ENCODE assay signal across 1 cellular context in the genomic region with DNA sequence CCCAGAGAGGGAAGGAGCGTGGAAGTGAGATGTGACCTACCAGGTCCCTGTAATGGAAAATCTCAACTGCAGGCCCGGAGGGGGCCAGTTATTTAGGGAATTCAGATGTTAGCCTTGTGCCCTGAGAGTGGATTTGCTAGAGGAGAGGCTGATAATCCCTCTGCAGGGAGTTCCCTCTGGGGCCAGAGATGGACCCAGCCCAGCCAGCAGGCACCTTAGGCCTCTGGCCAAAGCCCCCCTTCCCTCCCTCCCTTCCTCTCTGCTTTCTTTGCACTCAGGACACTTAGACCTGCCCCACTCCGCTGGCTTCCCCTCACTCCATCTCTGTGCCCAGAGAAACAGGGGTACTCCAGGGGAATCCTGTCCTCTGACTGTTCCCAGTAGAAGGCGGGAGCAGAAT.
TF ChIP-seq lines count a peak whose summit lies in the region.

No MANE protein-coding gene starts in this region.

TF ChIP-seq in A549, 52 proteins besides CTCF, POLR2A, EP300 and RAD21:
- TF ChIP-seq NR3C1 (IDR thresholded peaks at IDR 0.05) (no peak), CHD4 (IDR thresholded peaks at IDR 0.05; ENCODE audit: borderline replicate concordance) (no peak), HES2 (IDR thresholded peaks at IDR 0.05) (no peak), MAX (IDR thresholded peaks at IDR 0.05) (no peak), TP53 (CRISPR knock-in tag; IDR thresholded peaks at IDR 0.05) (no peak), ZC3H11A (IDR thresholded peaks at IDR 0.05) (no peak), RNF2 (IDR thresholded peaks at IDR 0.05; ENCODE audit: borderline replicate concordance, low read depth) (no peak)
